In genomic region chr14:39015360-39015961, GRCh38 we compare ENCODE assay signal across 9 cellular contexts.
A peak's percentile ranks its signal among the peaks of the same experiment; 100 is the strongest.
DNase-seq lines count a peak whose midpoint lies in the region; ATAC-seq, FAIRE-seq and TF ChIP-seq lines count a peak whose summit lies in the region.
"Had no signal": no experiment of that assay in that cellular context is flagged by ENCODE, and none has a peak within 500 bp of the region (broad histone marks: within the 10 kb centered on the region; RNA-seq: fewer than 3 reads in every experiment).

No MANE protein-coding gene starts in this region.

- H3K27me3 ChIP-seq in smooth muscle cell (ENCODE audit: low read depth) = no peaks in the 10 kb centered on the region

- H3K9me3 ChIP-seq in smooth muscle cell (replicated peaks; ENCODE audit: low read depth) = no peaks in the 10 kb centered on the region

- no peak for ATAC-seq in HG03139 (IDR thresholded peaks at IDR 0.05; ENCODE audit: unreplicated experiment)

- no peak overlapping the region for H3K4me2 ChIP-seq in smooth muscle cell

- peaks cover 7% of the 10 kb centered on the region for H3K4me1 ChIP-seq in smooth muscle cell (ENCODE audit: low read depth)

- no peaks in the 10 kb centered on the region for H3F3A ChIP-seq in smooth muscle cell (ENCODE audit: low read depth)

- 39% methylated on average over 5 of the region's 5 CpGs for WGBS in smooth muscle cell (ENCODE audit: low lambda C conversion rate)

- H3K27ac ChIP-seq in smooth muscle cell (ENCODE audit: low read depth) = no peak overlapping the region

- H2AFZ ChIP-seq in smooth muscle cell (ENCODE audit: low read depth) = no peak overlapping the region

- H3K9ac ChIP-seq in smooth muscle cell (ENCODE audit: low read depth) = no peak overlapping the region

- H3K36me3 ChIP-seq in smooth muscle cell (ENCODE audit: low read depth) = no peaks in the 10 kb centered on the region

- no peaks in the 10 kb centered on the region for H3K79me2 ChIP-seq in smooth muscle cell (ENCODE audit: low read depth)

- no peak overlapping the region for H3K4me3 ChIP-seq in smooth muscle cell

- FAIRE-seq in A204.1 (lab: Jason Lieb, UNC) (peak; percentile 91), G401.6 (lab: Jason Lieb, UNC) (peak; percentile 92), TTC549 (lab: Jason Lieb, UNC) (peak; percentile 87)

- DNase-seq in HCEC 1CT (peak; percentile 45), NCI-H1105 (lab: John Stamatoyannopoulos, UW) (peak; percentile 34), glomerular visceral epithelial cell (ENCODE audit: extremely low spot score) (peak; percentile 35), smooth muscle cell (lab: John Stamatoyannopoulos, UW; ENCODE audit: unreplicated experiment) (no peak)
- DNase-seq: left cardiac atrium had no signal

- peaks cover 26% of the 10 kb centered on the region for H4K20me1 ChIP-seq in smooth muscle cell (ENCODE audit: low read depth)

- peak; percentile 69 for TF ChIP-seq CTCF in smooth muscle cell (IDR thresholded peaks at IDR 0.05; ENCODE audit: borderline replicate concordance, insufficient read depth, poor library complexity, severe bottlenecking)
